Comparison of ENCODE assay signal across 18 cellular contexts in genomic region chr7:33837356-33837851, GRCh38.
DNase-seq lines count a peak whose midpoint lies in the region; ATAC-seq and TF ChIP-seq lines count a peak whose summit lies in the region.
"Had no signal": no experiment of that assay in that cellular context is flagged by ENCODE, and none has a peak within 500 bp of the region (broad histone marks: within the 10 kb centered on the region; RNA-seq: fewer than 3 reads in every experiment).

No MANE protein-coding gene starts in this region.

- no peaks in the 10 kb centered on the region for H3K27me3 ChIP-seq in ascending aorta
- H3K27me3 ChIP-seq: BLaER1 treated with 17β-estradiol and CSF1 and Interleukin-3, amounts not matched to agents 10 nM and 100 nM; SJCRH30 had no signal

- H3K4me3 ChIP-seq in ascending aorta = peak overlapping the region in 1 of 2 donors; percentile 34
- H3K4me3 ChIP-seq: BLaER1 treated with 17β-estradiol and CSF1 and Interleukin-3, amounts not matched to agents 10 nM and 100 nM; GM23338; SJCRH30 had no signal

- no peaks in the 10 kb centered on the region for H3K36me3 ChIP-seq in ascending aorta
- H3K36me3 ChIP-seq: BLaER1 treated with 17β-estradiol and CSF1 and Interleukin-3, amounts not matched to agents 10 nM and 100 nM; SJCRH30 had no signal

- DNase-seq in ascending aorta (ENCODE audit: low spot score in 2 of 2) = peak in 1 of 2 donors; percentile 75
- peak; percentile 58 for DNase-seq in islet precursor cell
- DNase-seq in sciatic nerve (ENCODE audit: low spot score) = peak; percentile 64
- no peak for DNase-seq in medulla oblongata (ENCODE audit: extremely low spot score)
- DNase-seq in Right ventricle myocardium inferior (ENCODE audit: missing footprints) = no peak
- DNase-seq: CD8-positive, alpha-beta memory T cell; NCI-H1105 treated with DMSO at 0.1 percent for 48 hours; NCI-H1694 treated with DMSO at 0.1 percent for 48 hours; NCI-H2107; NCI-H510A; NCI-H748 treated with DMSO at 0.1 percent for 48 hours had no signal

- peaks cover 0 to 4% of the 10 kb centered on the region in 2 donors for H3K4me1 ChIP-seq in ascending aorta

- H3K27ac ChIP-seq in ascending aorta = peak overlapping the region; percentile 52 to 54
- H3K27ac ChIP-seq: BLaER1 treated with 17β-estradiol and CSF1 and Interleukin-3, amounts not matched to agents 10 nM and 100 nM; RWPE1; SJCRH30 had no signal

- peak; percentile 92 for ATAC-seq in sciatic nerve
- no peak for ATAC-seq in GM18861 (IDR thresholded peaks at IDR 0.05; ENCODE audit: unreplicated experiment)
- ATAC-seq in HG02610 (IDR thresholded peaks at IDR 0.05; ENCODE audit: unreplicated experiment) = no peak
- ATAC-seq in Right ventricle myocardium inferior = no peak
- ATAC-seq: GM23338, PC-3 had no signal

- no peaks in the 10 kb centered on the region for H3K9me3 ChIP-seq in ascending aorta

- intact Hi-C loops in ascending aorta (cut with DNase I) = no loop called here
- intact Hi-C loops in sciatic nerve (cut with DNase I) = no loop called here
- intact Hi-C loops in Right ventricle myocardium inferior (cut with DNase I) = no loop called here

- TF ChIP-seq CTCF in ascending aorta (IDR thresholded peaks at IDR 0.05) = no peak

Comparison
In these comparisons a context has a peak if more than half of its experiments do, and no peak if none do; other contexts are left out.
1. DNase-seq: peak in islet precursor cell (single experiment) and sciatic nerve (single experiment); none in medulla oblongata (single experiment) and Right ventricle myocardium inferior (single experiment).